In genomic region chr14:23186913-23187654, GRCh38 we compare ENCODE assay signal across 9 cellular contexts. TPM values are rescaled to one million over a fixed set of nuclear protein-coding genes. Genes with fewer than 3 reads are reported as not detected.
A peak's percentile ranks its signal among the peaks of the same experiment; 100 is the strongest.
DNase-seq lines count a peak whose midpoint lies in the region; ATAC-seq and TF ChIP-seq lines count a peak whose summit lies in the region.
"Had no signal": no experiment of that assay in that cellular context is flagged by ENCODE, and none has a peak within 500 bp of the region (broad histone marks: within the 10 kb centered on the region; RNA-seq: fewer than 3 reads in every experiment).

No MANE protein-coding gene starts in this region.

- no peak overlapping the region for H3K27ac ChIP-seq in heart left ventricle
- H3K27ac ChIP-seq in sigmoid colon, result no peak overlapping the region

- H3K4me3 ChIP-seq in AG09309 (ENCODE audit: control insufficient read depth, low read depth, low read length) (no peak overlapping the region), heart left ventricle (no peak overlapping the region), sigmoid colon (no peak overlapping the region)

- DNase-seq in AG09309 (ENCODE audit: low read depth), result no peak
- DNase-seq in GM10266 (ENCODE audit: extremely low spot score), result peak; percentile 51
- peak; percentile 46 for DNase-seq in NCI-H2171 (lab: John Stamatoyannopoulos, UW)
- peak; percentile 34 for DNase-seq in activated CD4-positive, alpha-beta memory T cell treated with anti-CD3 and anti-CD28 coated beads for 36 hours
- peak in 2 of 5 donors; percentile 24 to 26 for DNase-seq in heart left ventricle
- DNase-seq in sigmoid colon, result no peak

- POLR2A ChIA-PET in activated CD4-positive, alpha-beta memory T cell treated with anti-CD3 and anti-CD28 coated beads for 36 hours (lab: Charles Lee), result no interaction called here

- intact Hi-C loops in activated CD4-positive, alpha-beta memory T cell treated with anti-CD3 and anti-CD28 coated beads for 36 hours (cut with micrococcal nuclease), result loop anchor here (1.0 to 10.0 kb wide), 3 partner anchors 67 to 202 kb away; partner anchors contain the start of gene AJUBA
- intact Hi-C loops in heart left ventricle (cut with DNase I), result loop anchor here in 8 of 10 donors (1.0 to 2.0 kb wide), 3 partner anchors 66 to 67 kb away; no protein-coding TSS in a partner anchor
- intact Hi-C loops in sigmoid colon (cut with DNase I), result loop anchor here (1.0 kb wide), 1 partner anchor 67 kb away; no protein-coding TSS in a partner anchor

- 51 to 53% (median 52%) methylated on average over 12 of the region's 12 CpGs for WGBS in heart left ventricle, 4 donors
- WGBS in sigmoid colon, 2 donors, result 41 to 56% methylated on average over 12 of the region's 12 CpGs

- TF ChIP-seq EP300 in sigmoid colon (IDR thresholded peaks at IDR 0.05), result no peak

- H3K4me1 ChIP-seq in heart left ventricle, result peaks cover 0 to 20% (median 5%) of the 10 kb centered on the region in 12 donors
- peaks cover 0 to 15% (median 10%) of the 10 kb centered on the region in 4 donors for H3K4me1 ChIP-seq in sigmoid colon

- no peaks in the 10 kb centered on the region for H3K36me3 Mint-ChIP-seq in activated CD4-positive, alpha-beta memory T cell treated with anti-CD3 and anti-CD28 coated beads for 36 hours

- no peaks in the 10 kb centered on the region for H3K4me1 Mint-ChIP-seq in activated CD4-positive, alpha-beta memory T cell treated with anti-CD3 and anti-CD28 coated beads for 36 hours (ENCODE audit: low read depth)

- H3K27me3 ChIP-seq in heart left ventricle (peaks cover 0 to 3% (median 0%) of the 10 kb centered on the region in 9 donors), sigmoid colon (peaks cover 0 to 7% (median 0%) of the 10 kb centered on the region in 3 donors)

- H3K9me3 Mint-ChIP-seq in activated CD4-positive, alpha-beta memory T cell treated with anti-CD3 and anti-CD28 coated beads for 36 hours, result no peaks in the 10 kb centered on the region

- ATAC-seq in heart left ventricle (peak in 3 of 4 donors; percentile 52 to 72 (median 64)), GM19395 (IDR thresholded peaks at IDR 0.05; ENCODE audit: unreplicated experiment) (no peak), GM18520 (IDR thresholded peaks at IDR 0.05; ENCODE audit: unreplicated experiment) (no peak)

- H3K4me3 Mint-ChIP-seq in activated CD4-positive, alpha-beta memory T cell treated with anti-CD3 and anti-CD28 coated beads for 36 hours, result no peak overlapping the region

- CTCF ChIA-PET in activated CD4-positive, alpha-beta memory T cell treated with anti-CD3 and anti-CD28 coated beads for 36 hours (lab: Charles Lee), result interaction anchor here (0.5 to 11.2 kb wide), 26 partner anchors 9 to 1662 kb away, joined by 3 to 223 read pairs (median 5); partner anchors contain the start of genes ACIN1, C14orf119 and CEBPE

- no peak overlapping the region for H3K27ac Mint-ChIP-seq in activated CD4-positive, alpha-beta memory T cell treated with anti-CD3 and anti-CD28 coated beads for 36 hours

- TF ChIP-seq CTCF in AG09309 (IDR thresholded peaks at IDR 0.05; ENCODE audit: control insufficient read depth, insufficient read depth, low read depth, low read length, missing control alignments) (peak; percentile 81), GM10266 (IDR thresholded peaks at IDR 0.05; ENCODE audit: control insufficient read depth, insufficient read depth, low read depth, missing control alignments) (peak; percentile 57), heart left ventricle (IDR thresholded peaks at IDR 0.05) (peak; percentile 42 to 83 (median 74)), sigmoid colon (IDR thresholded peaks at IDR 0.05) (peak; percentile 79 to 96 (median 92))

- H3K27me3 Mint-ChIP-seq in activated CD4-positive, alpha-beta memory T cell treated with anti-CD3 and anti-CD28 coated beads for 36 hours, result no peaks in the 10 kb centered on the region

- no peaks in the 10 kb centered on the region for H3K9me3 ChIP-seq in heart left ventricle
- H3K9me3 ChIP-seq in sigmoid colon, result no peaks in the 10 kb centered on the region

- no peaks in the 10 kb centered on the region for H3K36me3 ChIP-seq in heart left ventricle
- H3K36me3 ChIP-seq in sigmoid colon, result no peaks in the 10 kb centered on the region

- TF ChIP-seq POLR2A in heart left ventricle (IDR thresholded peaks at IDR 0.05), result no peak
- no peak for TF ChIP-seq POLR2A in sigmoid colon (IDR thresholded peaks at IDR 0.05)

RNA-seq across cellular contexts. Expression of gene SLC7A8, which starts 3.6 kb away (rescaled TPM):
- 1 to 10 TPM in 1 of 2 experiments, under 1 TPM in 1; 0.83 to 1.7 TPM for total RNA-seq in activated CD4-positive, alpha-beta memory T cell treated with anti-CD3 and anti-CD28 coated beads for 36 hours
- total RNA-seq in heart left ventricle, result 10 to 100 TPM in 6 of 9 donors, 1 to 10 TPM in 3; 8.5 to 34.1 (median 14.2) TPM
- polyA plus RNA-seq in heart left ventricle, result 10 to 100 TPM in 1 of 2 donors, 1 to 10 TPM in 1; 7.3 to 21.6 TPM
- 10 to 100 TPM in 3 of 4 donors, 1 to 10 TPM in 1; 9.9 to 19.7 (median 14.1) TPM for total RNA-seq in sigmoid colon
- polyA plus RNA-seq in sigmoid colon, result 10 to 100 TPM in 2 of 3 donors, 1 to 10 TPM in 1; 5.5 to 24.7 (median 13.2) TPM

RNA-seq across cellular contexts. Expression of gene RNF212B, which starts 50.7 kb away (rescaled TPM):
- not detected for total RNA-seq in activated CD4-positive, alpha-beta memory T cell treated with anti-CD3 and anti-CD28 coated beads for 36 hours
- total RNA-seq in heart left ventricle (not detected), sigmoid colon (not detected)
- polyA plus RNA-seq in heart left ventricle (not detected), sigmoid colon (not detected)
- polyA plus RNA-seq: esophagus had no signal

Comparison
In these comparisons a context has a peak if more than half of its experiments do, and no peak if none do; other contexts are left out.
1. DNase-seq: peak in GM10266 (single experiment), NCI-H2171 (single experiment) and activated CD4-positive, alpha-beta memory T cell treated with anti-CD3 and anti-CD28 coated beads for 36 hours (single experiment); none in AG09309 (single experiment) and sigmoid colon (single experiment).
2. ATAC-seq: peak in heart left ventricle (3 of 4); none in GM19395 (single experiment) and GM18520 (single experiment).
3. Peak in every context shown above with its lines, with median percentiles within 50 percentile points of each other: CTCF ChIP-seq.